In the genomic region with DNA sequence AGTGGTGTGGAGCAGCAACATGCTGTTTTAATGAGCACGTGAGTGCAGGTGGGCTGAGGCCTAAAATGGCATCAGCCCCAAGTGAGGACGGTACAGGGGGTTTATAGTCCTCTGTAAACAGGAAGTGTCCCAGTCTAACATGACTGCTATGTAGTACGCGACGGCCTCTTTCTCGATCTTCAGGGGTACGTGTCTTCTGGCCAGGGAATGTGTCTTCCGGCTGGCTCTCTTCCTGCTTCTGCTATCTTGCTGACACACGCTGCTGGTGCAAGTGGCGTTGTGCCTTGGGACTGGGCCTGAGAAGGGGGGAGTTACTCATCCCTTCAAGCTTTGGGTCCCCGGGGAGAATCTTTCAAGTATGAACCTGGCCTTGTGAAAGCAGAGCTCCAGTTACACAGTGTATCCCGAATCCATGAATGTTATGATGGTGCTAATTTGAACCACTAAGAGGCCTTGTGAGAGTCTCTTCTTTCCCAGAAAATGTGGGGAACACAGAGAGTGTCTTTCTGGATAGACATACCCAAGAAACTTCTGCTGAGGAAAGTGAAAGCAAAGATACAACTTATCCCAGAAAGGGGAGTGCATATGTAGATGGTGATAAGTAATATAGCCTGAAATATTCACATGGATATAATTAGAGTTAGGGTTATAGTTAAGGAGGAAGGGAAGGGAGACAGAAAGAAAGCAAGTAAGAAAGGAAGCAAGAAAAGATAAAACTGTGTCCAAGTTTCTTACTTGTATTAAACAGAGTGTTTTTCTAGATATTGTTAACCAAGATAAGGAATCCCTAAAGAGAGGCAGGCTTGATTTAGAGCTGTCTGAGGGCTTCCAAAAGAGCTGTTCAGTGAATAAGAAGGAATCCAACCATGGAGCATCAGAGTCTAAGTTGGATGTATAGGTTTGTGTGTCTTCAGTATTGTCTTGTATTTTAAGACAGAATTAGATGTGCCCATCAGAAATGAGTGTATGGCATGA, we compare ENCODE assay signal across 12 cellular contexts. TPM values are rescaled to one million over a fixed set of nuclear protein-coding genes. Genes with fewer than 3 reads are reported as not detected.
DNase-seq lines count a peak whose midpoint lies in the region; ATAC-seq and TF ChIP-seq lines count a peak whose summit lies in the region.
"Had no signal": no experiment of that assay in that cellular context is flagged by ENCODE, and none has a peak within 500 bp of the region (broad histone marks: within the 10 kb centered on the region; RNA-seq: fewer than 3 reads in every experiment).

No MANE protein-coding gene starts in this region.

- no peaks in the 10 kb centered on the region for H3K27me3 Mint-ChIP-seq in activated T-helper 17 cell treated with anti-CD3 and anti-CD28 coated beads, Interleukin-2, amount 50 U/mL, for 72 hours

- H3F3A ChIP-seq in smooth muscle cell (ENCODE audit: low read depth) = no peaks in the 10 kb centered on the region

- no peaks in the 10 kb centered on the region for H4K20me1 ChIP-seq in smooth muscle cell (ENCODE audit: low read depth)

- peaks cover 0 to 71% (median 23%) of the 10 kb centered on the region in 9 donors for H3K36me3 ChIP-seq in heart right ventricle
- peaks cover 7% of the 10 kb centered on the region for H3K36me3 ChIP-seq in smooth muscle cell (ENCODE audit: low read depth)

- H3K4me3 ChIP-seq in heart right ventricle = no peak overlapping the region
- no peak overlapping the region for H3K4me3 ChIP-seq in smooth muscle cell

- no peak overlapping the region for H2AFZ ChIP-seq in smooth muscle cell (ENCODE audit: low read depth)

- no peak overlapping the region for H3K9ac ChIP-seq in smooth muscle cell (ENCODE audit: low read depth)

- H3K9me3 ChIP-seq in heart right ventricle (no peaks in the 10 kb centered on the region), smooth muscle cell (replicated peaks; ENCODE audit: low read depth) (no peaks in the 10 kb centered on the region)

- H3K27ac Mint-ChIP-seq in activated T-helper 17 cell treated with anti-CD3 and anti-CD28 coated beads, Interleukin-2, amount 50 U/mL, for 72 hours = peak overlapping the region; percentile 74

- H3K4me2 ChIP-seq in smooth muscle cell = peak overlapping the region; percentile 43

- TF ChIP-seq CTCF in heart right ventricle (IDR thresholded peaks at IDR 0.05) (no peak), smooth muscle cell (IDR thresholded peaks at IDR 0.05; ENCODE audit: borderline replicate concordance, insufficient read depth, poor library complexity, severe bottlenecking) (no peak)

- WGBS in heart right ventricle, 2 donors = 39 to 59% methylated on average over 12 of the region's 12 CpGs
- WGBS in smooth muscle cell (ENCODE audit: low lambda C conversion rate) = 36% methylated on average over 11 of the region's 12 CpGs

- H3K4me3 Mint-ChIP-seq in activated T-helper 17 cell treated with anti-CD3 and anti-CD28 coated beads, Interleukin-2, amount 50 U/mL, for 72 hours = peak overlapping the region; percentile 43

- H3K27me3 ChIP-seq in heart right ventricle = no peaks in the 10 kb centered on the region
- no peaks in the 10 kb centered on the region for H3K27me3 ChIP-seq in smooth muscle cell (ENCODE audit: low read depth)
- H3K27me3 ChIP-seq: foreskin keratinocyte had no signal

- H3K9me3 Mint-ChIP-seq in activated T-helper 17 cell treated with anti-CD3 and anti-CD28 coated beads, Interleukin-2, amount 50 U/mL, for 72 hours = no peaks in the 10 kb centered on the region

- no peak for ATAC-seq in activated T-helper 17 cell treated with anti-CD3 and anti-CD28 coated beads, Interleukin-2, amount 50 U/mL, for 72 hours (replicated peaks)
- peak in 7 of 8 donors; percentile 46 to 82 (median 58) for ATAC-seq in heart right ventricle
- ATAC-seq: foreskin keratinocyte, SK-N-SH treated with all-trans-retinoic acid at 6 μM for 48 hours had no signal

- H3K27ac ChIP-seq in heart right ventricle (peak overlapping the region; percentile 7 to 78 (median 54)), smooth muscle cell (ENCODE audit: low read depth) (peak overlapping the region; percentile 75)
- H3K27ac ChIP-seq: 22Rv1, foreskin keratinocyte had no signal

- intact Hi-C loops in heart right ventricle (cut with DNase I) = no loop called here

- H3K4me1 Mint-ChIP-seq in activated T-helper 17 cell treated with anti-CD3 and anti-CD28 coated beads, Interleukin-2, amount 50 U/mL, for 72 hours = peaks cover 21% of the 10 kb centered on the region

- H3K4me1 ChIP-seq in heart right ventricle = peaks cover 0 to 22% (median 12%) of the 10 kb centered on the region in 9 donors
- no peaks in the 10 kb centered on the region for H3K4me1 ChIP-seq in smooth muscle cell (ENCODE audit: low read depth)
- H3K4me1 ChIP-seq: foreskin keratinocyte had no signal

- H3K36me3 Mint-ChIP-seq in activated T-helper 17 cell treated with anti-CD3 and anti-CD28 coated beads, Interleukin-2, amount 50 U/mL, for 72 hours (ENCODE audit: low read depth) = peaks cover 37% of the 10 kb centered on the region

- H3K79me2 ChIP-seq in smooth muscle cell (ENCODE audit: low read depth) = peaks cover under 1% of the 10 kb centered on the region

- DNase-seq in DMS 273 (lab: John Stamatoyannopoulos, UW; ENCODE audit: unreplicated experiment) (peak; percentile 15), DMS 273 treated with DMSO at 0.1 percent for 48 hours (lab: John Stamatoyannopoulos, UW) (no peak), heart right ventricle (peak; percentile 40 to 44), smooth muscle cell (lab: John Stamatoyannopoulos, UW; ENCODE audit: unreplicated experiment) (no peak), SIG-M5 treated with dmso at 0.1 percent for 504 hours (lab: John Stamatoyannopoulos, UW; ENCODE audit: unreplicated experiment) (no peak), mesenteric fat pad (ENCODE audit: low spot score) (no peak), NCI-H345 (lab: John Stamatoyannopoulos, UW) (no peak)
- DNase-seq: foreskin keratinocyte, NCI-H2081 treated with DMSO at 0.1 percent for 48 hours had no signal

RNA-seq across cellular contexts. Expression of gene ANXA2R, which starts 35.5 kb away (rescaled TPM):
- 1 to 10 TPM; 2.4 to 6.2 TPM for total RNA-seq in activated T-helper 17 cell treated with anti-CD3 and anti-CD28 coated beads, Interleukin-2, amount 50 U/mL, for 72 hours
- 1 to 10 TPM in 4 of 10 donors, under 1 TPM in 6; 0.42 to 1.8 (median 0.87) TPM for total RNA-seq in heart right ventricle
- polyA plus RNA-seq in heart right ventricle = 1 to 10 TPM; 2.4 to 3.4 TPM
- total RNA-seq in smooth muscle cell = 0.40 and 1.5 TPM in 2 replicates
- 0.83 TPM in 1 of 2 replicates, not detected in the other for polyA plus RNA-seq in smooth muscle cell
- total RNA-seq in mesenteric fat pad = 2.0 TPM

RNA-seq across cellular contexts. Expression of gene ZNF131, which starts 45.1 kb away (rescaled TPM):
- 10 to 100 TPM; 34.3 to 43.6 TPM for total RNA-seq in activated T-helper 17 cell treated with anti-CD3 and anti-CD28 coated beads, Interleukin-2, amount 50 U/mL, for 72 hours
- 10 to 100 TPM; 13.4 to 20.6 (median 16.8) TPM for total RNA-seq in heart right ventricle
- polyA plus RNA-seq in heart right ventricle = 10 to 100 TPM in 1 of 2 donors, 1 to 10 TPM in 1; 9.5 to 40.5 TPM
- 27.7 and 36.1 TPM in 2 replicates for total RNA-seq in smooth muscle cell
- 23.9 and 24.2 TPM in 2 replicates for polyA plus RNA-seq in smooth muscle cell
- 28.3 TPM for total RNA-seq in mesenteric fat pad

Comparison
In these comparisons a context has a peak if more than half of its experiments do, and no peak if none do; other contexts are left out.
1. DNase-seq: peak in DMS 273 (single experiment) and heart right ventricle (2 of 2); none in DMS 273 treated with DMSO at 0.1 percent for 48 hours (single experiment), smooth muscle cell (single experiment), SIG-M5 treated with dmso at 0.1 percent for 504 hours (single experiment), mesenteric fat pad (single experiment) and NCI-H345 (single experiment).